16 cellular contexts compared by ENCODE assay signal in genomic region chr10:131855763-131856401, GRCh38. TPM values are rescaled to one million over a fixed set of nuclear protein-coding genes. Genes with fewer than 3 reads are reported as not detected.
DNase-seq lines count a peak whose midpoint lies in the region; ATAC-seq, FAIRE-seq and TF ChIP-seq lines count a peak whose summit lies in the region.
"Had no signal": no experiment of that assay in that cellular context is flagged by ENCODE, and none has a peak within 500 bp of the region (broad histone marks: within the 10 kb centered on the region; RNA-seq: fewer than 3 reads in every experiment).

No MANE protein-coding gene starts in this region.

- FAIRE-seq in K562 (lab: Jason Lieb, UNC): no peak
- FAIRE-seq: HTR-8/SVneo had no signal

- H3K9me3 ChIP-seq in BLaER1 treated with 17β-estradiol and CSF1 and Interleukin-3, amounts not matched to agents 10 nM and 100 nM (replicated peaks in 1 of 11): no peaks in the 10 kb centered on the region
- H3K9me3 ChIP-seq in K562 (replicated peaks; ENCODE audit: control insufficient read depth, insufficient read depth, low read depth, low read length) (no peaks in the 10 kb centered on the region), lower lobe of right lung (no peaks in the 10 kb centered on the region), tibial artery (no peaks in the 10 kb centered on the region)

- in situ Hi-C loops in K562 (cut with MboI): no loop called here

- 8% methylated on average over 17 of the region's 17 CpGs for WGBS in K562 (ENCODE audit: insufficient coverage, low coverage, missing lambda C conversion rate)

- TF ChIP-seq CTCF in K562 (IDR thresholded peaks at IDR 0.05 in 2 of 3, conservative IDR thresholded peaks at IDR 0.05 in 1 of 3; ENCODE audit: insufficient read depth in 2 of 3, low read depth in 1 of 3, low read length in 3 of 3): no peak
- no peak for TF ChIP-seq CTCF in lower lobe of right lung (IDR thresholded peaks at IDR 0.05)
- no peak for TF ChIP-seq CTCF in tibial artery (IDR thresholded peaks at IDR 0.05)

- POLR2A ChIA-PET in K562 (lab: Yijun Ruan, JAX): interaction anchor here (0.6 kb wide), 1 partner anchor 292 kb away, joined by 4 read pairs; no protein-coding TSS in a partner anchor

- CTCF ChIA-PET in K562 (lab: Yijun Ruan, JAX; ENCODE audit: low intra/inter-chr PET ratio): no interaction called here

- no peak overlapping the region; a peak in 1 of 22 replicates for H3K9ac ChIP-seq in BLaER1 treated with 17β-estradiol and CSF1 and Interleukin-3, amounts not matched to agents 10 nM and 100 nM
- no peak overlapping the region; a peak in 1 of 4 replicates for H3K9ac ChIP-seq in K562 (ENCODE audit: insufficient read depth in 1 of 2, low read depth in 2 of 2, low read length in 2 of 2)

- no peak overlapping the region for H2AFZ ChIP-seq in K562 (ENCODE audit: low read depth, low read length)

- TF ChIP-seq POLR2A in K562 (conservative IDR thresholded peaks at IDR 0.05): no peak

- no peak overlapping the region for H3K27ac ChIP-seq in BLaER1 treated with 17β-estradiol and CSF1 and Interleukin-3, amounts not matched to agents 10 nM and 100 nM
- H3K27ac ChIP-seq in K562 (ENCODE audit: extremely low read depth, low read depth, low read length) (no peak overlapping the region), lower lobe of right lung (no peak overlapping the region), tibial artery (no peak overlapping the region)
- H3K27ac ChIP-seq: HL-60 had no signal

- no peaks in the 10 kb centered on the region for H3K9me1 ChIP-seq in K562 (ENCODE audit: control insufficient read depth, insufficient read depth, low read length)

- H3K4me1 ChIP-seq in BLaER1 treated with 17β-estradiol and CSF1 and Interleukin-3, amounts not matched to agents 10 nM and 100 nM: peaks cover 0 to 38% (median 34%) of the 10 kb centered on the region in 10 experiments; a peak in 16 of 20 replicates
- H3K4me1 ChIP-seq in K562 (replicated peaks in 1 of 2; ENCODE audit: control insufficient read depth in 2 of 2, insufficient read depth in 2 of 2, low read length in 2 of 2) (peaks cover 0 to 11% of the 10 kb centered on the region in 2 experiments; a peak in 1 of 5 replicates), lower lobe of right lung (no peaks in the 10 kb centered on the region), tibial artery (no peaks in the 10 kb centered on the region)

- H3K27me3 ChIP-seq in BLaER1 treated with 17β-estradiol and CSF1 and Interleukin-3, amounts not matched to agents 10 nM and 100 nM: peaks cover 0 to 22% (median 0%) of the 10 kb centered on the region in 11 experiments; a peak in 8 of 22 replicates
- peaks cover 7 to 68% of the 10 kb centered on the region in 2 experiments; a peak in 4 of 5 replicates for H3K27me3 ChIP-seq in K562 (ENCODE audit: control insufficient read depth in 2 of 2, insufficient read depth in 2 of 2, low read length in 2 of 2)
- peaks cover 40% of the 10 kb centered on the region for H3K27me3 ChIP-seq in lower lobe of right lung (ENCODE audit: low read depth)
- peaks cover 0 to 49% of the 10 kb centered on the region in 2 donors for H3K27me3 ChIP-seq in tibial artery

- no peak overlapping the region for H3K4me3 ChIP-seq in BLaER1 treated with 17β-estradiol and CSF1 and Interleukin-3, amounts not matched to agents 10 nM and 100 nM
- H3K4me3 ChIP-seq in K562: no peak overlapping the region
- no peak overlapping the region for H3K4me3 ChIP-seq in lower lobe of right lung
- no peak overlapping the region for H3K4me3 ChIP-seq in tibial artery

- no TSS peak for BruUV-seq in K562 (replicated peaks; lab: Mats Ljungman, UMichigan)

- no peak for ATAC-seq in K562
- no peak for ATAC-seq in lower lobe of right lung
- no peak for ATAC-seq in GM21737 (IDR thresholded peaks at IDR 0.05; ENCODE audit: unreplicated experiment)
- ATAC-seq: HCT116 had no signal

- TF ChIP-seq EP300 in K562 (IDR thresholded peaks at IDR 0.05; ENCODE audit: low read length): no peak

- H3K36me3 ChIP-seq in BLaER1 treated with 17β-estradiol and CSF1 and Interleukin-3, amounts not matched to agents 10 nM and 100 nM: no peaks in the 10 kb centered on the region
- H3K36me3 ChIP-seq in K562 (ENCODE audit: control insufficient read depth, insufficient read depth, low read length): no peaks in the 10 kb centered on the region
- H3K36me3 ChIP-seq in lower lobe of right lung: no peaks in the 10 kb centered on the region
- no peaks in the 10 kb centered on the region for H3K36me3 ChIP-seq in tibial artery

- TF ChIP-seq RAD21 in K562 (CRISPR knock-in tag; conservative IDR thresholded peaks at IDR 0.05 in 1 of 2, IDR thresholded peaks at IDR 0.05 in 1 of 2): no peak

- peak overlapping the region in 8 of 11 experiments; percentile 48 to 86 (median 76); a peak in 15 of 22 replicates for H3K4me2 ChIP-seq in BLaER1 treated with 17β-estradiol and CSF1 and Interleukin-3, amounts not matched to agents 10 nM and 100 nM
- no peak overlapping the region for H3K4me2 ChIP-seq in K562 (ENCODE audit: insufficient read depth, low read length)

- H4K20me1 ChIP-seq in BLaER1 treated with 17β-estradiol and CSF1 and Interleukin-3, amounts not matched to agents 10 nM and 100 nM: peaks cover 0 to 26% (median 0%) of the 10 kb centered on the region in 11 experiments; a peak in 3 of 22 replicates
- H4K20me1 ChIP-seq in K562 (replicated peaks; ENCODE audit: control insufficient read depth, insufficient read depth, low read length): no peaks in the 10 kb centered on the region

- no peak for DNase-seq in K562 (ENCODE audit: extremely low read depth in 1 of 4, low spot score in 3 of 4)
- peak; percentile 12 for DNase-seq in lower lobe of right lung
- peak; percentile 14 to 53 for DNase-seq in tibial artery
- no peak for DNase-seq in A172 (ENCODE audit: low spot score)
- DNase-seq in posterior vena cava (ENCODE audit: low spot score): no peak
- DNase-seq: DMS79 treated with DMSO at 0.1 percent for 48 hours, NCI-H1930, NCI-H446 treated with DMSO at 0.1 percent for 48 hours, OCI-M1, RPMI8226, SIG-M5 had no signal

- intact Hi-C loops in K562 (cut with micrococcal nuclease) (no loop called here), lower lobe of right lung (cut with DNase I) (no loop called here), tibial artery (cut with DNase I; ENCODE audit: low total_unique reads) (no loop called here), posterior vena cava (cut with DNase I) (no loop called here)

- no peaks in the 10 kb centered on the region for H3K79me2 ChIP-seq in K562 (ENCODE audit: control insufficient read depth, insufficient read depth, low read length)

TF ChIP-seq in K562, 482 proteins besides CTCF, POLR2A, EP300 and RAD21 (continues in another document):
- TF ChIP-seq ZNF316 (IDR thresholded peaks at IDR 0.05): 0 out of 2 replicates have a peak, but pooled peaks have one; percentile 11

RNA-seq across cellular contexts. Expression of gene PPP2R2D, which starts 44.9 kb away (rescaled TPM):
- total RNA-seq in K562 (2011; cell fraction: chromatin; rRNA removed; ENCODE audit: low replicate concordance): 76.3 and 99.7 TPM in 2 replicates
- 34.7 and 41.2 TPM in 2 replicates for total RNA-seq in K562 (2011; cell fraction: nucleolus; rRNA removed)
- total RNA-seq in K562 (2011; cell fraction: nucleoplasm; rRNA removed): 42.2 and 48.0 TPM in 2 replicates
- total RNA-seq in K562 (2014; rRNA removed) (26.8 and 28.0 TPM in 2 replicates), K562 (2014; rRNA removed; fragmentation: Illumina TruSeq; extraction: Trizol) (22.2 and 23.9 TPM in 2 replicates), K562 (2015; rRNA removed; fragmentation: Illumina TruSeq; extraction: Trizol) (32.0 and 32.5 TPM in 2 replicates), K562 (2021) (29.9 and 31.3 TPM in 2 replicates), lower lobe of right lung (30.0 TPM), posterior vena cava (10 to 100 TPM; 23.5 to 23.7 TPM)
- polyA plus RNA-seq in K562 (2011; rRNA removed) (31.2 and 37.0 TPM in 2 replicates), K562 (2014; fragmentation: Illumina TruSeq; extraction: Trizol) (23.6 and 26.8 TPM in 2 replicates), K562 (2014; fragmentation: Nextera tagmentation; extraction: Ambion mirVana) (1 to 10 TPM; 1.9 to 5.1 TPM), K562 (2014; rRNA removed) (35.1 and 35.6 TPM in 2 replicates)
- polyA plus RNA-seq in K562 (2011; cell fraction: cytosol; rRNA removed): 30.3 TPM in 2 replicates
- polyA plus RNA-seq in K562 (2011; cell fraction: nucleus; rRNA removed): 59.2 and 67.7 TPM in 2 replicates
- 25.0 and 26.8 TPM in 2 replicates for polyA plus RNA-seq in K562 (2012)
- 35.7 and 36.8 TPM in 2 replicates for polyA minus RNA-seq in K562 (2011; rRNA and poly(A)+ RNA removed)
- 19.0 and 19.1 TPM in 2 replicates for polyA minus RNA-seq in K562 (2011; cell fraction: cytosol; rRNA and poly(A)+ RNA removed)
- 24.1 and 29.9 TPM in 2 replicates for polyA minus RNA-seq in K562 (2011; cell fraction: nucleus; rRNA and poly(A)+ RNA removed)
- total RNA-seq in A172 (2014; rRNA removed; shearing (Covaris generic)): 21.3 and 22.7 TPM in 2 replicates

Comparison
In these comparisons a context has a peak if more than half of its experiments do, and no peak if none do; other contexts are left out.
1. DNase-seq: peak in lower lobe of right lung (single experiment) and tibial artery (2 of 2); none in K562 (0 of 4), A172 (single experiment) and posterior vena cava (single experiment).